1 cellular context compared by ENCODE assay signal in the genomic region with DNA sequence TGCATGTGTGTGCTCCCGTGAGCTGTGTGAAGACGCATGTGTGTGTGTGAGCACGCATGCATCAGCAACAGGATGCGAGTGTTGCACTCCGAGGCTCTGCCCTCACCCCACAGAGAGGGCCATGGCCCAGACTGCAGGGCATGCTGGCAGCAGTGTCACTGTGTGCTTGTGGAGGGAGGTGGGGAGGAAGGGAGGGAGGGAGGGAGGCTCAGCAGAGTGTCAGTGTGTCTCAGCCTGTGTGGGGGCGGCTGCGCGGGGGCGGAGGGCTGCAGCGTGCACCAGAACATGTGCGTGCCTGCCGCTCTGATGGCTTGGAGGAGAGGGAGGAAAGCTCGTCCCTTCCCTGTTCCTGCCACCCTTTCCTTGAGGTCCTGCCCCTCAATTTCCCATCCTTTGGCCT.
TF ChIP-seq lines count a peak whose summit lies in the region.

No MANE protein-coding gene starts in this region.

TF ChIP-seq in K562, 482 proteins besides CTCF, POLR2A, EP300 and RAD21:
- TF ChIP-seq, protein P1, sequence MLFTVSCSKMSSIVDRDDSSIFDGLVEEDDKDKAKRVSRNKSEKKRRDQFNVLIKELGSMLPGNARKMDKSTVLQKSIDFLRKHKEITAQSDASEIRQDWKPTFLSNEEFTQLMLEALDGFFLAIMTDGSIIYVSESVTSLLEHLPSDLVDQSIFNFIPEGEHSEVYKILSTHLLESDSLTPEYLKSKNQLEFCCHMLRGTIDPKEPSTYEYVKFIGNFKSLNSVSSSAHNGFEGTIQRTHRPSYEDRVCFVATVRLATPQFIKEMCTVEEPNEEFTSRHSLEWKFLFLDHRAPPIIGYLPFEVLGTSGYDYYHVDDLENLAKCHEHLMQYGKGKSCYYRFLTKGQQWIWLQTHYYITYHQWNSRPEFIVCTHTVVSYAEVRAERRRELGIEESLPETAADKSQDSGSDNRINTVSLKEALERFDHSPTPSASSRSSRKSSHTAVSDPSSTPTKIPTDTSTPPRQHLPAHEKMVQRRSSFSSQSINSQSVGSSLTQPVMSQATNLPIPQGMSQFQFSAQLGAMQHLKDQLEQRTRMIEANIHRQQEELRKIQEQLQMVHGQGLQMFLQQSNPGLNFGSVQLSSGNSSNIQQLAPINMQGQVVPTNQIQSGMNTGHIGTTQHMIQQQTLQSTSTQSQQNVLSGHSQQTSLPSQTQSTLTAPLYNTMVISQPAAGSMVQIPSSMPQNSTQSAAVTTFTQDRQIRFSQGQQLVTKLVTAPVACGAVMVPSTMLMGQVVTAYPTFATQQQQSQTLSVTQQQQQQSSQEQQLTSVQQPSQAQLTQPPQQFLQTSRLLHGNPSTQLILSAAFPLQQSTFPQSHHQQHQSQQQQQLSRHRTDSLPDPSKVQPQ (CRISPR knock-in tag; IDR thresholded peaks at IDR 0.05; ENCODE audit: borderline replicate concordance), result no peak
- TF ChIP-seq BRD9 (IDR thresholded peaks at IDR 0.05; ENCODE audit: low read depth, partially characterized antibody) (no peak), FOXJ3 (CRISPR knock-in tag; IDR thresholded peaks at IDR 0.05) (no peak), EGR1 (conservative IDR thresholded peaks at IDR 0.05) (peak; percentile 93), ZEB2 (IDR thresholded peaks at IDR 0.05) (no peak)
- TF ChIP-seq, protein P2, sequence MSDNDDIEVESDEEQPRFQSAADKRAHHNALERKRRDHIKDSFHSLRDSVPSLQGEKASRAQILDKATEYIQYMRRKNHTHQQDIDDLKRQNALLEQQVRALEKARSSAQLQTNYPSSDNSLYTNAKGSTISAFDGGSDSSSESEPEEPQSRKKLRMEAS (CRISPR knock-in tag; IDR thresholded peaks at IDR 0.05), result peak; percentile 60
